11 cellular contexts compared by ENCODE assay signal in the genomic region with DNA sequence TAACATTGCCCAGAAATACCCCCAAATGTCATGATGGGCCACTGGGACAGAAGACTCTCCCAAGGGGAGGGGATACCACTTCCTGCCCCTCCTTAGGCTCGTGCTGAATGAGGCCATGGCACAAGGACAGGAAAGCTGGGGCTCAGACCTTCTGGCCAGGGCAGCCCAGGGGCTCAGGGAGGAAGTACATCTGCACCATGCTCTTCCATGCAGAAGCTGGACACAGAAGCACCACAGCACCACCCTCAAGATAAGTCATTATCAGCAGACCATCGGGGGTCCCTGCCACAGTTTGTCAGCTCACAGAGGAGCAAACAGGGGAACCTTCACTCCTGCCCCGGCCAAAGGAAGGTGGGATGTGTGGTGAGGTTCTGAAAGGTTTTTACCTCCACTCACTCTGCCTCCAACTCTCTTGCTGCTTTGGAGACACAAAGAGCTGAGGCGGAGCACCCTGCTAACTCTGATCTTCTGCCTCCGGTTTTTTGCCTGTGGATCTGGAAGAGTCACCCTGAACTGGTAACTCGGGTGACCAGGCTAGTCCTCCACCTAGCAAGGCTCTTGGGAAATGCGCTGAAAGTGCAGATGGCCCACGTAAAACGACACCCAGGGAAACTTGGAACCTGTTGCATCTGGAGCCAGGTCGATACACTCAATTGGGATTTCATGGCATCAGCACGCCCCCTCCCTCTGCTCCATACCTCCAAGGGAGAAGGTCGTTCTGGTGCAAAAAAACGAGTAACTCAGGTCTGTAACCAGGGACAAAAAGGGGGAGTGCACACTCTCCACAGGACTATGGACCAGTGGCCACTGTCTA. TPM values are rescaled to one million over a fixed set of nuclear protein-coding genes. Genes with fewer than 3 reads are reported as not detected.
DNase-seq lines count a peak whose midpoint lies in the region; ATAC-seq, FAIRE-seq and TF ChIP-seq lines count a peak whose summit lies in the region.
"Had no signal": no experiment of that assay in that cellular context is flagged by ENCODE, and none has a peak within 500 bp of the region (broad histone marks: within the 10 kb centered on the region; RNA-seq: fewer than 3 reads in every experiment).

No MANE protein-coding gene starts in this region.

- H3K4me2 ChIP-seq in A549 = no peak overlapping the region

- FAIRE-seq in A549 (lab: Jason Lieb, UNC) (no peak), GM18507 (lab: Jason Lieb, UNC) (peak; percentile 26), RCC 7860 (lab: Jason Lieb, UNC) (no peak), frontal cortex (lab: Jason Lieb, UNC) (no peak)
- FAIRE-seq: G401.6 had no signal

- TF ChIP-seq EP300 in A549 (IDR thresholded peaks at IDR 0.05) = no peak

- intact Hi-C loops in activated CD4-positive, alpha-beta memory T cell treated with anti-CD3 and anti-CD28 coated beads for 36 hours (cut with micrococcal nuclease) = loop anchor here (10.0 kb wide), 1 partner anchor 174 kb away; no protein-coding TSS in a partner anchor

- H3K27ac ChIP-seq in A549 = peak overlapping the region; percentile 68 to 81
- H3K27ac ChIP-seq in mesodermal cell (ENCODE audit: low read depth, low read length, severe bottlenecking) = peak overlapping the region; percentile 99

- H3K27me3 Mint-ChIP-seq in activated CD4-positive, alpha-beta memory T cell treated with anti-CD3 and anti-CD28 coated beads for 36 hours = no peaks in the 10 kb centered on the region
- H3K27me3 Mint-ChIP-seq in endothelial cell (ENCODE audit: unreplicated experiment) = peaks cover 11% of the 10 kb centered on the region

- POLR2A ChIA-PET in A549 (lab: Yijun Ruan, JAX) = no interaction called here
- POLR2A ChIA-PET in activated CD4-positive, alpha-beta memory T cell treated with anti-CD3 and anti-CD28 coated beads for 36 hours (lab: Charles Lee) = interaction anchor here (2.3 to 3.3 kb wide), 2 partner anchors 7 to 53 kb away, joined by 20 to 22 read pairs; partner anchors contain the start of gene BMF

- no peak for TF ChIP-seq RAD21 in A549 (conservative IDR thresholded peaks at IDR 0.05 in 1 of 2, IDR thresholded peaks at IDR 0.05 in 1 of 2)

- ATAC-seq in A549 = no peak
- ATAC-seq: activated T-cell treated with anti-CD3 and anti-CD28 coated beads, Interleukin-2, amount 50 U/mL, for 4 hours had no signal

- DNase-seq in A549 (ENCODE audit: low read depth in 1 of 2, low spot score in 1 of 2) = no peak
- DNase-seq in GM18507 (ENCODE audit: extremely low spot score, insufficient read length, low read depth) = no peak
- DNase-seq in activated CD4-positive, alpha-beta memory T cell treated with anti-CD3 and anti-CD28 coated beads for 36 hours = no peak
- DNase-seq in RCC 7860 (ENCODE audit: low spot score) = no peak
- no peak for DNase-seq in frontal cortex (ENCODE audit: low spot score in 2 of 2)
- no peak for DNase-seq in endothelial cell (ENCODE audit: low spot score)
- no peak for DNase-seq in GM19240 (ENCODE audit: insufficient read length, low spot score)
- DNase-seq: activated T-cell treated with anti-CD3 and anti-CD28 coated beads, Interleukin-2, amount 50 U/mL, for 4 hours; NCI-H82 had no signal

- no peaks in the 10 kb centered on the region for H3K9me3 Mint-ChIP-seq in activated CD4-positive, alpha-beta memory T cell treated with anti-CD3 and anti-CD28 coated beads for 36 hours
- H3K9me3 Mint-ChIP-seq in endothelial cell (ENCODE audit: unreplicated experiment) = no peaks in the 10 kb centered on the region
- H3K9me3 Mint-ChIP-seq: activated T-cell treated with anti-CD3 and anti-CD28 coated beads, Interleukin-2, amount 50 U/mL, for 4 hours had no signal

- no peak overlapping the region for H3K4me3 Mint-ChIP-seq in activated CD4-positive, alpha-beta memory T cell treated with anti-CD3 and anti-CD28 coated beads for 36 hours
- no peak overlapping the region for H3K4me3 Mint-ChIP-seq in endothelial cell (ENCODE audit: unreplicated experiment)

- no peak overlapping the region for H3K4me3 ChIP-seq in A549
- H3K4me3 ChIP-seq in mesodermal cell (ENCODE audit: extremely low read depth, insufficient read depth, low read length, poor library complexity, severe bottlenecking) = no peak overlapping the region

- TF ChIP-seq POLR2A in A549 (IDR thresholded peaks at IDR 0.05; ENCODE audit: low read length) = no peak

- H3K36me3 Mint-ChIP-seq in activated CD4-positive, alpha-beta memory T cell treated with anti-CD3 and anti-CD28 coated beads for 36 hours = no peaks in the 10 kb centered on the region
- peaks cover 47% of the 10 kb centered on the region for H3K36me3 Mint-ChIP-seq in endothelial cell (ENCODE audit: low read depth, unreplicated experiment)

- TF ChIP-seq CTCF in A549 (IDR thresholded peaks at IDR 0.05) (no peak), endothelial cell (IDR thresholded peaks at IDR 0.05; ENCODE audit: unreplicated experiment) (no peak)

- no peaks in the 10 kb centered on the region for H3K9me3 ChIP-seq in A549
- H3K9me3 ChIP-seq in mesodermal cell (ENCODE audit: control insufficient read depth, low read length) = no peaks in the 10 kb centered on the region

- CTCF ChIA-PET in A549 (lab: Yijun Ruan, JAX) = interaction anchor here (1.1 to 14.6 kb wide), 5 partner anchors 52 to 174 kb away, joined by 3 to 174 read pairs (median 5); partner anchors contain the start of gene SRP14
- CTCF ChIA-PET in activated CD4-positive, alpha-beta memory T cell treated with anti-CD3 and anti-CD28 coated beads for 36 hours (lab: Charles Lee) = interaction anchor here (0.8 to 11.0 kb wide), 7 partner anchors 6 to 175 kb away, joined by 4 to 145 read pairs (median 5); partner anchors contain the start of gene BMF

- H3K4me1 Mint-ChIP-seq in activated CD4-positive, alpha-beta memory T cell treated with anti-CD3 and anti-CD28 coated beads for 36 hours (ENCODE audit: low read depth) = peaks cover 65% of the 10 kb centered on the region
- peaks cover 81% of the 10 kb centered on the region for H3K4me1 Mint-ChIP-seq in endothelial cell (ENCODE audit: unreplicated experiment)

- H3K36me3 ChIP-seq in mesodermal cell (ENCODE audit: control insufficient read depth, insufficient read depth, low read length) = peaks cover 79% of the 10 kb centered on the region

- peaks cover 62% of the 10 kb centered on the region for H3K4me1 ChIP-seq in A549
- peaks cover 86% of the 10 kb centered on the region for H3K4me1 ChIP-seq in mesodermal cell (ENCODE audit: control insufficient read depth, insufficient read depth, low read length, poor library complexity, severe bottlenecking)

- WGBS in A549 (ENCODE audit: missing lambda C conversion rate) = 86% methylated on average over 11 of the region's 13 CpGs
- WGBS in mesodermal cell (ENCODE audit: insufficient coverage in 2 of 2), 2 experiments = 81 to 86% methylated on average over 7 to 8 of the region's 13 CpGs

- H3K27ac Mint-ChIP-seq in activated CD4-positive, alpha-beta memory T cell treated with anti-CD3 and anti-CD28 coated beads for 36 hours = peak overlapping the region; percentile 30
- no peak overlapping the region for H3K27ac Mint-ChIP-seq in endothelial cell (ENCODE audit: unreplicated experiment)

TF ChIP-seq in A549, 52 proteins besides CTCF, POLR2A, EP300 and RAD21 (continues in another document):
- TF ChIP-seq JUNB (IDR thresholded peaks at IDR 0.05) (no peak), HOXB13 (CRISPR knock-in tag; IDR thresholded peaks at IDR 0.05; ENCODE audit: low read depth) (no peak), MAZ (IDR thresholded peaks at IDR 0.05; ENCODE audit: borderline replicate concordance, low read depth, low read length) (no peak), RARB (CRISPR knock-in tag; IDR thresholded peaks at IDR 0.05) (no peak), FOSL2 (IDR thresholded peaks at IDR 0.05) (no peak), FOSL2 (CRISPR knock-in tag; IDR thresholded peaks at IDR 0.05) (no peak), CEBPB (IDR thresholded peaks at IDR 0.05) (no peak), BCL3 (IDR thresholded peaks at IDR 0.05) (no peak)
- TF ChIP-seq, protein P1, sequence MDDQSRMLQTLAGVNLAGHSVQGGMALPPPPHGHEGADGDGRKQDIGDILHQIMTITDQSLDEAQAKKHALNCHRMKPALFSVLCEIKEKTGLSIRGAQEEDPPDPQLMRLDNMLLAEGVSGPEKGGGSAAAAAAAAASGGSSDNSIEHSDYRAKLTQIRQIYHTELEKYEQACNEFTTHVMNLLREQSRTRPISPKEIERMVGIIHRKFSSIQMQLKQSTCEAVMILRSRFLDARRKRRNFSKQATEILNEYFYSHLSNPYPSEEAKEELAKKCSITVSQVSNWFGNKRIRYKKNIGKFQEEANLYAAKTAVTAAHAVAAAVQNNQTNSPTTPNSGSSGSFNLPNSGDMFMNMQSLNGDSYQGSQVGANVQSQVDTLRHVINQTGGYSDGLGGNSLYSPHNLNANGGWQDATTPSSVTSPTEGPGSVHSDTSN (IDR thresholded peaks at IDR 0.05) = no peak
- TF ChIP-seq, protein P2, sequence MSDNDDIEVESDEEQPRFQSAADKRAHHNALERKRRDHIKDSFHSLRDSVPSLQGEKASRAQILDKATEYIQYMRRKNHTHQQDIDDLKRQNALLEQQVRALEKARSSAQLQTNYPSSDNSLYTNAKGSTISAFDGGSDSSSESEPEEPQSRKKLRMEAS (IDR thresholded peaks at IDR 0.05) = no peak

RNA-seq across cellular contexts. Expression of gene BMF, which starts 8.3 kb away (rescaled TPM):
- polyA plus RNA-seq in A549 (2011; rRNA removed) (1.4 and 2.1 TPM in 2 replicates), A549 (2017; fragmentation: RNase III; extraction: RNeasy Plus Mini Kit Qiagen cat#74134 plus additional on column Dnase treatment) (0.39 to 1.6 TPM (median 1.3 TPM) in 3 replicates)
- 0.49 and 0.76 TPM in 2 replicates for polyA plus RNA-seq in A549 (2012; cell fraction: cytosol; rRNA removed)
- polyA plus RNA-seq in A549 (2012; cell fraction: nucleus; rRNA removed) = 2.0 and 2.5 TPM in 2 replicates
- polyA minus RNA-seq in A549 (2011; rRNA and poly(A)+ RNA removed) = 2.9 and 3.1 TPM in 2 replicates
- total RNA-seq in activated CD4-positive, alpha-beta memory T cell treated with anti-CD3 and anti-CD28 coated beads for 36 hours = 1 to 10 TPM; 6.9 to 7.3 TPM
- 59.4 TPM for polyA plus RNA-seq in mesodermal cell (2013, experiment 1 of 2)
- polyA plus RNA-seq in mesodermal cell (2013, experiment 2 of 2) = 51.4 TPM
- total RNA-seq in frontal cortex (2.9 TPM), endothelial cell (ENCODE audit: unreplicated experiment) (153 TPM)

Comparison
In these comparisons a context has a peak if more than half of its experiments do, and no peak if none do; other contexts are left out.
1. RNA of gene BMF, which starts 8.3 kb away (total RNA-seq): 153 TPM in endothelial cell (single experiment); 6.9 to 7.3 TPM in activated CD4-positive, alpha-beta memory T cell treated with anti-CD3 and anti-CD28 coated beads for 36 hours and 2.9 TPM in frontal cortex (single experiment); every median in the first group is over 10 times any median in the second.